In the genomic region with DNA sequence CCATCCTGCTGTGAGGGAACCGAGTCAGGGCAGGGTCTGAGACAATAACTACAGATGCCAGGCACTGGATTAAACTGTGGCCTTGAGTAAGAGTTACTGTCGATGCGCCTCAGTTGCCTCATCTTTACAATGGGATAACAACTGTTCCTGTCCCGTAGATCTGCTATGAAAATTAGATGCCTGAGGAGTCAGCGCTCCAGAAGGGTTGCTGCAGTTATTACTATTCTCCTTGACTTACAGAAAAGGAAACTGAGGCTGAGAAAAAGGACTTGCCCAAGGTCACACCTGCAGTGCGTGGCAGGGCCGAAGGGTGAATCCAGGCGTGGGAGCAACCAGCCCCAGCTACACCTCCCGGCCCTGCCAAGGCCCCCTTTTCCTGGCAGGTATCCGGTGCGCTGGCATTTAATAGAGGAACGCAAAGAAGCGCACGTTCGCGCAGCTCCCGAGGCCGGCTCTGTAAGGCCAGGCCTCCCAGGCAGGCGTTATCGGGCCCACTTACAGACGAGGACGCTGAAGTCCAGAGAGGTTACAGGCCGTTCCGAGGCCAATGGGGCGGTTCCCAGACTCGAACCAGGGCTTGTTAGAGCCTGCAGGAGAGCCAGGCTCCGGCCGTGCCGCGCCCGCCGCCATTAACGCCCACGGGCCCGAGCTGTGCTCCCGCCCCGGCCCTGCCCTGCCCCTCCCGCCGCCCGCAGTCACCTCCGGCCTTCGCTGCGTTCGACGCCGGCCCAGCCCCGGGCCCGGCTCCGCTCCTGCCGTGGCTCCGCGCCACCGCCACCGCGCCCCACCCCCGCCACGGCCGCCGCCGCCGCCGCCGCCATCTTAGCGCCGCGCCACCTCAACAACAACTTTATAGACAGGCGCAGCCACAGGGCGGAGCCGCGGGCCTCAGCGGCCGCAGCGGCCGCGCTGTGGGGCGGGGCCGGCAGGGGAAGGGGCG, we compare ENCODE assay signal across 8 cellular contexts. TPM values are rescaled to one million over a fixed set of nuclear protein-coding genes. Genes with fewer than 3 reads are reported as not detected.
DNase-seq lines count a peak whose midpoint lies in the region; ATAC-seq and TF ChIP-seq lines count a peak whose summit lies in the region.

TSS of gene C11orf68 (minus strand) at position 852 of the 940 bp plus-strand sequence. CDS start at position 821, 31 bp downstream.

- peak within 1 kb of the TSS; percentile 96 for H3K4me2 ChIP-seq in HCT116 (ENCODE audit: low read length)

- intact Hi-C loops in HCT116 (cut with micrococcal nuclease) (no loop called here), MCF 10A (cut with micrococcal nuclease) (loop anchor here (1.0 to 5.0 kb wide), 2 partner anchors 71 to 256 kb away; partner anchors contain the start of gene RELA)

- peaks cover 44% of the 10 kb centered on the region for H3K79me2 ChIP-seq in HCT116 (ENCODE audit: insufficient read depth, low read length)

- peaks cover 14% of the 10 kb centered on the region for H3K36me3 Mint-ChIP-seq in MCF 10A (ENCODE audit: insufficient read depth, unreplicated experiment)

- H4K20me1 ChIP-seq in HCT116 (ENCODE audit: insufficient read depth) = no peaks in the 10 kb centered on the region

- H3K4me1 ChIP-seq in HCT116 (ENCODE audit: control insufficient read depth in 1 of 2, insufficient read depth in 2 of 2, low read length in 2 of 2) = peaks cover 43 to 60% of the 10 kb centered on the region in 2 experiments

- peaks cover 5 to 27% of the 10 kb centered on the region in 2 experiments; a peak in 3 of 4 replicates for H3K36me3 ChIP-seq in HCT116 (ENCODE audit: control insufficient read depth in 1 of 2, insufficient read depth in 2 of 2, low read length in 2 of 2)

- TSS peak; percentile 69 for BruUV-seq in HCT116 (replicated peaks; lab: Mats Ljungman, UMichigan)
- BruUV-seq in MCF 10A (replicated peaks; lab: Mats Ljungman, UMichigan) = TSS peak; percentile 49

- no peak within 1 kb of the TSS for H2AFZ ChIP-seq in HCT116 (ENCODE audit: low read depth, low read length, poor library complexity, severe bottlenecking)

- TF ChIP-seq CTCF in HCT116 (IDR thresholded peaks at IDR 0.05 in 2 of 3, conservative IDR thresholded peaks at IDR 0.05 in 1 of 3; ENCODE audit: borderline replicate concordance in 1 of 3, insufficient read depth in 1 of 3, low read depth in 2 of 3, low read length in 2 of 3) (no peak), NB4 (IDR thresholded peaks at IDR 0.05; ENCODE audit: low read depth, low read length) (no peak), MCF 10A (IDR thresholded peaks at IDR 0.05; ENCODE audit: unreplicated experiment) (no peak)

- peaks cover 37% of the 10 kb centered on the region for H3K4me1 Mint-ChIP-seq in MCF 10A (ENCODE audit: insufficient read depth, unreplicated experiment)
- H3K4me1 Mint-ChIP-seq in stimulated activated naive CD8-positive, alpha-beta T cell treated with anti-CD3 and anti-CD28 coated beads, Interleukin-15, amount 100 ng/mL, for 72 hours = peaks cover 57% of the 10 kb centered on the region

- peak within 1 kb of the TSS; percentile 89 for H3K4me3 Mint-ChIP-seq in MCF 10A (ENCODE audit: unreplicated experiment)
- H3K4me3 Mint-ChIP-seq in stimulated activated naive CD8-positive, alpha-beta T cell treated with anti-CD3 and anti-CD28 coated beads, Interleukin-15, amount 100 ng/mL, for 72 hours = peak within 1 kb of the TSS; percentile 88 to 98

- H3K27me3 Mint-ChIP-seq in MCF 10A (ENCODE audit: insufficient read depth, unreplicated experiment) = no peaks in the 10 kb centered on the region
- H3K27me3 Mint-ChIP-seq in stimulated activated naive CD8-positive, alpha-beta T cell treated with anti-CD3 and anti-CD28 coated beads, Interleukin-15, amount 100 ng/mL, for 72 hours = no peaks in the 10 kb centered on the region

- H3K4me3 ChIP-seq in HCT116 (replicated peaks in 1 of 2; ENCODE audit: low read depth in 1 of 2, low read length in 2 of 2) (peak within 1 kb of the TSS; percentile 94 to 95), NB4 (ENCODE audit: low read depth, low read length) (peak within 1 kb of the TSS; percentile 89)

- peak; percentile 41 for ATAC-seq in HCT116
- ATAC-seq in stimulated activated naive CD8-positive, alpha-beta T cell treated with anti-CD3 and anti-CD28 coated beads, Interleukin-15, amount 100 ng/mL, for 72 hours = peak; percentile 71

- peak within 1 kb of the TSS; percentile 95 for H3K27ac ChIP-seq in HCT116 (ENCODE audit: low read depth, low read length)

- POLR2A ChIA-PET in HCT116 (lab: Charles Lee) (interaction anchor here (1.3 to 2.0 kb wide), 6 partner anchors 13 to 30 kb away, joined by 5 to 30 read pairs (median 9); partner anchors contain the start of genes CCDC85B, FIBP and FOSL1), MCF 10A (lab: Yijun Ruan, JAX) (interaction anchor here (0.8 to 2.5 kb wide), 12 partner anchors 13 to 371 kb away, joined by 3 to 46 read pairs (median 5); partner anchors contain the start of genes BANF1, CCDC85B, CFL1 and FIBP)

- TF ChIP-seq POLR2A in HCT116 (IDR thresholded peaks at IDR 0.05; ENCODE audit: borderline replicate concordance, extremely low read depth, insufficient read depth, insufficient read length) (no peak), NB4 (IDR thresholded peaks at IDR 0.05; ENCODE audit: extremely low read depth, insufficient read length) (peak; percentile 28)

- H3K9me3 ChIP-seq in HCT116 (ENCODE audit: control insufficient read depth in 1 of 2, insufficient read depth in 1 of 2, low read depth in 1 of 2, low read length in 2 of 2) = no peaks in the 10 kb centered on the region

- TF ChIP-seq RAD21 in HCT116 (IDR thresholded peaks at IDR 0.05; ENCODE audit: low read depth) = no peak

- no peaks in the 10 kb centered on the region for H3K9me2 ChIP-seq in HCT116 (ENCODE audit: insufficient read depth)

- DNase-seq in NCI-H748 (lab: John Stamatoyannopoulos, UW; ENCODE audit: unreplicated experiment) (peak; percentile 60), NCI-H748 treated with DMSO at 0.1 percent for 48 hours (lab: John Stamatoyannopoulos, UW) (no peak), HCT116 (ENCODE audit: low read depth, low spot score) (no peak), NB4 (ENCODE audit: low read depth) (peak; percentile 63), MCF 10A (ENCODE audit: unreplicated experiment) (peak; percentile 37), kidney tubule cell (ENCODE audit: low spot score) (peak; percentile 47), germinal center (ENCODE audit: low spot score) (no peak)
- DNase-seq in stimulated activated naive CD8-positive, alpha-beta T cell treated with anti-CD3 and anti-CD28 coated beads, Interleukin-15, amount 100 ng/mL, for 72 hours = no peak

- CTCF ChIA-PET in HCT116 (lab: Charles Lee) = interaction anchor here (0.6 to 1.8 kb wide), 3 partner anchors 31 to 59 kb away, joined by 3 to 5 read pairs (median 3); partner anchors contain the start of gene FIBP
- CTCF ChIA-PET in MCF 10A (lab: Yijun Ruan, JAX) = interaction anchor here (0.9 to 1.2 kb wide), 3 partner anchors 21 to 31 kb away, joined by 3 to 6 read pairs (median 5); partner anchors contain the start of gene CCDC85B

- peak within 1 kb of the TSS; percentile 99 for H3K9ac ChIP-seq in HCT116 (ENCODE audit: low read length)

- RAD21 ChIA-PET in HCT116 (lab: Charles Lee; ENCODE audit: low non-redundant PET in 1 of 2, low total read pairs in 2 of 2, uncharacterized antibody in 2 of 2, unreplicated experiment in 2 of 2) = interaction anchor here in 1 of 2 experiments (0.6 kb wide), 1 partner anchor 17 kb away, joined by 3 read pairs; no protein-coding TSS in a partner anchor

- no peaks in the 10 kb centered on the region for H3K9me3 Mint-ChIP-seq in MCF 10A (ENCODE audit: unreplicated experiment)
- no peaks in the 10 kb centered on the region for H3K9me3 Mint-ChIP-seq in stimulated activated naive CD8-positive, alpha-beta T cell treated with anti-CD3 and anti-CD28 coated beads, Interleukin-15, amount 100 ng/mL, for 72 hours

- H3K27ac Mint-ChIP-seq in MCF 10A (ENCODE audit: low read depth, unreplicated experiment) = peak within 1 kb of the TSS; percentile 81
- H3K27ac Mint-ChIP-seq in stimulated activated naive CD8-positive, alpha-beta T cell treated with anti-CD3 and anti-CD28 coated beads, Interleukin-15, amount 100 ng/mL, for 72 hours = peak within 1 kb of the TSS; percentile 95 to 97

- no peaks in the 10 kb centered on the region for H3K27me3 ChIP-seq in HCT116 (ENCODE audit: insufficient read depth, low read length)

TF ChIP-seq in HCT116, 20 proteins besides CTCF, POLR2A, EP300 and RAD21:
- TF ChIP-seq POLR2AphosphoS5 (IDR thresholded peaks at IDR 0.05; ENCODE audit: low read depth, low read length) (peak; percentile 43), SP1 (IDR thresholded peaks at IDR 0.05; ENCODE audit: low read depth) (no peak), ZFX (IDR thresholded peaks at IDR 0.05) (peak; percentile 73), YY1 (IDR thresholded peaks at IDR 0.05; ENCODE audit: extremely low read depth, insufficient replicate concordance, low read depth, low read length) (peak; percentile 95)

RNA-seq across cellular contexts. Expression of gene C11orf68, which starts in this region (rescaled TPM):
- 49.8 TPM for total RNA-seq in HCT116 (2021; ENCODE audit: unreplicated experiment)
- 68.5 and 74.5 TPM in 2 replicates for polyA plus RNA-seq in HCT116 (2012)
- 48.0 and 49.4 TPM in 2 replicates for total RNA-seq in MCF 10A (2022)

Comparison
In these comparisons a context has a peak if more than half of its experiments do, and no peak if none do; other contexts are left out.
1. DNase-seq: peak in NCI-H748 (single experiment), NB4 (single experiment), MCF 10A (single experiment) and kidney tubule cell (single experiment); none in NCI-H748 treated with DMSO at 0.1 percent for 48 hours (single experiment), HCT116 (single experiment), stimulated activated naive CD8-positive, alpha-beta T cell treated with anti-CD3 and anti-CD28 coated beads, Interleukin-15, amount 100 ng/mL, for 72 hours (0 of 2) and germinal center (single experiment).